ENCODE assay signal across 19 cellular contexts in genomic region chr19:58170860-58171259, GRCh38. TPM values are rescaled to one million over a fixed set of nuclear protein-coding genes. Genes with fewer than 3 reads are reported as not detected.
DNase-seq lines count a peak whose midpoint lies in the region; FAIRE-seq and TF ChIP-seq lines count a peak whose summit lies in the region.
"Had no signal": no experiment of that assay in that cellular context is flagged by ENCODE, and none has a peak within 500 bp of the region (broad histone marks: within the 10 kb centered on the region; RNA-seq: fewer than 3 reads in every experiment).

No MANE protein-coding gene starts in this region.

- H3K27me3 ChIP-seq in astrocyte (ENCODE audit: insufficient read depth, low read length) = no peaks in the 10 kb centered on the region
- H3K27me3 ChIP-seq: upper lobe of left lung had no signal

- peaks cover 34% of the 10 kb centered on the region for H3K9me3 ChIP-seq in astrocyte (ENCODE audit: insufficient read depth, low read depth, low read length)

- H3K4me1 ChIP-seq in astrocyte (ENCODE audit: insufficient read depth, low read length) = no peaks in the 10 kb centered on the region
- H3K4me1 ChIP-seq: psoas muscle, upper lobe of left lung had no signal

- peaks cover 12% of the 10 kb centered on the region for H3K36me3 Mint-ChIP-seq in astrocyte (ENCODE audit: low read depth, unreplicated experiment)

- no peaks in the 10 kb centered on the region for H3K27me3 Mint-ChIP-seq in astrocyte (ENCODE audit: low read depth, unreplicated experiment)
- H3K27me3 Mint-ChIP-seq: memory B cell; natural killer cell treated with Interleukin-12 subunit alpha and Interleukin-12 subunit beta and Interleukin-15 and Interleukin-18, amount 100 ng/mL, for 72 hours had no signal

- no peak overlapping the region for H3K27ac Mint-ChIP-seq in astrocyte (ENCODE audit: unreplicated experiment)
- H3K27ac Mint-ChIP-seq: immature natural killer cell; memory B cell; natural killer cell treated with Interleukin-12 subunit alpha and Interleukin-12 subunit beta and Interleukin-15 and Interleukin-18, amount 100 ng/mL, for 72 hours; WTC11 had no signal

- H2AFZ ChIP-seq in astrocyte (ENCODE audit: low read depth, low read length) = no peak overlapping the region

- no peak overlapping the region for H3K4me3 ChIP-seq in astrocyte (ENCODE audit: insufficient read depth, low read depth, low read length)
- H3K4me3 ChIP-seq: psoas muscle, upper lobe of left lung had no signal

- H3K79me2 ChIP-seq in astrocyte (ENCODE audit: insufficient read depth, low read length) = no peaks in the 10 kb centered on the region

- no peak overlapping the region for H3K4me2 ChIP-seq in astrocyte (ENCODE audit: low read length)

- DNase-seq in EH (ENCODE audit: low read depth) (peak; percentile 50), M059J (ENCODE audit: low read depth) (peak; percentile 69), astrocyte (ENCODE audit: low read depth) (peak; percentile 31), kidney tubule cell (ENCODE audit: low spot score) (peak; percentile 27), NCI-H446 (lab: John Stamatoyannopoulos, UW) (no peak), HTR-8/SVneo (ENCODE audit: insufficient read length, low spot score) (no peak), GM10266 (ENCODE audit: extremely low spot score) (no peak), NCI-H2107 treated with DMSO at 0.1 percent for 48 hours (lab: John Stamatoyannopoulos, UW; ENCODE audit: unreplicated experiment) (no peak)
- DNase-seq: cortex of kidney; head of caudate nucleus; immature natural killer cell; NCI-H510A treated with DMSO at 0.1 percent for 48 hours; psoas muscle; stimulated activated naive CD8-positive, alpha-beta T cell treated with anti-CD3 and anti-CD28 coated beads, Interleukin-15, Interleukin-2, amounts not matched to agents 100 U/mL and 50 U/mL, for 24 hours; upper lobe of left lung had no signal

- H3K4me3 Mint-ChIP-seq in astrocyte (ENCODE audit: unreplicated experiment) = no peak overlapping the region
- H3K4me3 Mint-ChIP-seq: immature natural killer cell; memory B cell; natural killer cell treated with Interleukin-12 subunit alpha and Interleukin-12 subunit beta and Interleukin-15 and Interleukin-18, amount 100 ng/mL, for 72 hours; WTC11 had no signal

- no peaks in the 10 kb centered on the region for H3K36me3 ChIP-seq in astrocyte (ENCODE audit: insufficient read depth, low read length)
- H3K36me3 ChIP-seq: upper lobe of left lung had no signal

- no peak overlapping the region for H3K27ac ChIP-seq in astrocyte (ENCODE audit: low read depth, low read length)
- H3K27ac ChIP-seq: C4-2B, psoas muscle, upper lobe of left lung had no signal

- H3K9me3 Mint-ChIP-seq in astrocyte (ENCODE audit: unreplicated experiment) = peaks cover 65% of the 10 kb centered on the region

- no peaks in the 10 kb centered on the region for H3K4me1 Mint-ChIP-seq in astrocyte (ENCODE audit: low read depth, unreplicated experiment)
- H3K4me1 Mint-ChIP-seq: immature natural killer cell, memory B cell, WTC11 had no signal

- no peak for FAIRE-seq in astrocyte (lab: Jason Lieb, UNC)
- FAIRE-seq in HTR-8/SVneo (lab: Jason Lieb, UNC) = no peak

- H4K20me1 ChIP-seq in astrocyte (ENCODE audit: insufficient read depth, low read length) = no peaks in the 10 kb centered on the region

- TF ChIP-seq CTCF in astrocyte (IDR thresholded peaks at IDR 0.05; ENCODE audit: insufficient read depth, low read depth, low read length) (no peak), GM10266 (IDR thresholded peaks at IDR 0.05; ENCODE audit: control insufficient read depth, insufficient read depth, low read depth, missing control alignments) (no peak)

- H3K9ac ChIP-seq in astrocyte (ENCODE audit: low read length) = no peak overlapping the region

RNA-seq across cellular contexts. Expression of gene ZNF274, which starts 12.0 kb away (rescaled TPM):
- total RNA-seq in M059J (2014; rRNA removed; shearing (Covaris generic)) = 23.7 and 26.7 TPM in 2 replicates
- total RNA-seq in astrocyte = 38.5 and 39.0 TPM in 2 replicates

RNA-seq across cellular contexts. Expression of gene ZNF329, which starts 20.3 kb away (rescaled TPM):
- total RNA-seq in M059J (2014; rRNA removed; shearing (Covaris generic)) = 9.8 and 14.6 TPM in 2 replicates
- 10.8 and 11.1 TPM in 2 replicates for total RNA-seq in astrocyte

RNA-seq across cellular contexts. Expression of gene ZNF544, which starts 57.9 kb away (rescaled TPM):
- total RNA-seq in M059J (2014; rRNA removed; shearing (Covaris generic)) = 47.3 and 65.4 TPM in 2 replicates
- total RNA-seq in astrocyte = 23.4 and 23.7 TPM in 2 replicates

Comparison
In these comparisons a context has a peak if more than half of its experiments do, and no peak if none do; other contexts are left out.
1. DNase-seq: peak in EH (single experiment), M059J (single experiment), astrocyte (single experiment) and kidney tubule cell (single experiment); none in NCI-H446 (0 of 2), HTR-8/SVneo (single experiment), GM10266 (single experiment) and NCI-H2107 treated with DMSO at 0.1 percent for 48 hours (single experiment).